ENCODE assay signal across 8 cellular contexts in genomic region chr7:121330053-121330833, GRCh38. TPM values are rescaled to one million over a fixed set of nuclear protein-coding genes. Genes with fewer than 3 reads are reported as not detected.
A peak's percentile ranks its signal among the peaks of the same experiment; 100 is the strongest.
DNase-seq lines count a peak whose midpoint lies in the region; ATAC-seq and TF ChIP-seq lines count a peak whose summit lies in the region.

No MANE protein-coding gene starts in this region.

- H3K4me3 ChIP-seq in choroid plexus epithelial cell (ENCODE audit: low read depth, low read length): peak overlapping the region; percentile 62

- TF ChIP-seq POLR2A in erythroblast (IDR thresholded peaks at IDR 0.05; ENCODE audit: low read length): no peak

- ATAC-seq in GM21360 (IDR thresholded peaks at IDR 0.05; ENCODE audit: unreplicated experiment): peak; percentile 29

- no peak for TF ChIP-seq CTCF in choroid plexus epithelial cell (conservative IDR thresholded peaks at IDR 0.05; ENCODE audit: low read depth, low read length)

- DNase-seq in DMS53 (lab: John Stamatoyannopoulos, UW) (peak; percentile 71), NCI-H146 treated with DMSO at 0.1 percent for 48 hours (lab: John Stamatoyannopoulos, UW; ENCODE audit: unreplicated experiment) (peak; percentile 37), choroid plexus epithelial cell (ENCODE audit: low read depth) (peak; percentile 24), myocyte (ENCODE audit: low read depth) (peak; percentile 48), erythroblast (lab: John Stamatoyannopoulos, UW) (no peak)
- no peak for DNase-seq in central memory CD4-positive, alpha-beta T cell
- DNase-seq in stimulated activated CD4-positive, alpha-beta T cell treated with anti-CD3 and anti-CD28 coated beads, Interleukin-2, amount 100 ng/mL, for 48 hours: no peak

RNA-seq across cellular contexts. Expression of gene WNT16, which starts 1.4 kb away (rescaled TPM):
- total RNA-seq in myocyte: 0.05 TPM in 1 of 2 replicates, not detected in the other
- 0.06 TPM for polyA plus RNA-seq in myocyte (2012)

Comparison
In these comparisons a context has a peak if more than half of its experiments do, and no peak if none do; other contexts are left out.
1. DNase-seq: peak in DMS53 (single experiment), NCI-H146 treated with DMSO at 0.1 percent for 48 hours (single experiment), choroid plexus epithelial cell (single experiment) and myocyte (single experiment); none in central memory CD4-positive, alpha-beta T cell (single experiment), stimulated activated CD4-positive, alpha-beta T cell treated with anti-CD3 and anti-CD28 coated beads, Interleukin-2, amount 100 ng/mL, for 48 hours (0 of 2) and erythroblast (0 of 2).